In genomic region chr1:178220094-178220493, GRCh38 we compare ENCODE assay signal across 21 cellular contexts.
DNase-seq lines count a peak whose midpoint lies in the region; ATAC-seq, FAIRE-seq and TF ChIP-seq lines count a peak whose summit lies in the region.
"Had no signal": no experiment of that assay in that cellular context is flagged by ENCODE, and none has a peak within 500 bp of the region (broad histone marks: within the 10 kb centered on the region; RNA-seq: fewer than 3 reads in every experiment).

No MANE protein-coding gene starts in this region.

- no peak overlapping the region for H3K27ac Mint-ChIP-seq in stimulated activated naive B cell treated with anti-CD40 and anti-IgM and Interleukin-4, amounts not matched to agents 10 μg/mL and 1 μg/mL and 100 μg/mL, for 72 hours
- H3K27ac Mint-ChIP-seq: activated CD4-positive, alpha-beta memory T cell treated with anti-CD3 and anti-CD28 coated beads for 36 hours; CD8-positive, alpha-beta memory T cell; stimulated activated naive CD8-positive, alpha-beta T cell treated with anti-CD3 and anti-CD28 coated beads, Interleukin-15, amount 100 ng/mL, for 72 hours had no signal

- no peaks in the 10 kb centered on the region for H3K4me1 Mint-ChIP-seq in stimulated activated naive B cell treated with anti-CD40 and anti-IgM and Interleukin-4, amounts not matched to agents 10 μg/mL and 1 μg/mL and 100 μg/mL, for 72 hours
- H3K4me1 Mint-ChIP-seq: CD8-positive, alpha-beta memory T cell; central memory CD8-positive, alpha-beta T cell; stimulated activated naive CD8-positive, alpha-beta T cell treated with anti-CD3 and anti-CD28 coated beads, Interleukin-15, amount 100 ng/mL, for 72 hours had no signal

- TF ChIP-seq CTCF in PC-3 (conservative IDR thresholded peaks at IDR 0.05; ENCODE audit: low read depth, low read length) (no peak), choroid plexus epithelial cell (conservative IDR thresholded peaks at IDR 0.05; ENCODE audit: low read depth, low read length) (no peak)

- no peaks in the 10 kb centered on the region for H3K36me3 Mint-ChIP-seq in stimulated activated naive B cell treated with anti-CD40 and anti-IgM and Interleukin-4, amounts not matched to agents 10 μg/mL and 1 μg/mL and 100 μg/mL, for 72 hours
- H3K36me3 Mint-ChIP-seq: activated CD4-positive, alpha-beta memory T cell treated with anti-CD3 and anti-CD28 coated beads for 36 hours; CD8-positive, alpha-beta memory T cell had no signal

- no peak for TF ChIP-seq POLR2A in H54 (IDR thresholded peaks at IDR 0.05; ENCODE audit: low read depth, low read length)

- POLR2A ChIA-PET in PC-3 (lab: Charles Lee; ENCODE audit: unreplicated experiment) = no interaction called here

- no peaks in the 10 kb centered on the region for H3F3A ChIP-seq in PC-3 (ENCODE audit: low read length, unreplicated experiment)

- H3K79me2 ChIP-seq in PC-3 (ENCODE audit: low read length) = peaks cover 11% of the 10 kb centered on the region; the same call in 1 of the 2 replicates

- H2AFZ ChIP-seq in PC-3 (ENCODE audit: low read length) = no peak overlapping the region

- no peaks in the 10 kb centered on the region for H3K27me3 ChIP-seq in PC-3 (ENCODE audit: low read length)
- H3K27me3 ChIP-seq: esophagus muscularis mucosa, heart right ventricle, transverse colon had no signal

- no TSS peak for BruUV-seq in PC-3 (replicated peaks; lab: Mats Ljungman, UMichigan)

- no peak overlapping the region for H3K9ac ChIP-seq in PC-3 (ENCODE audit: low read length)

- H3K4me1 ChIP-seq in PC-3 (ENCODE audit: insufficient read depth, low read length) = peaks cover 13% of the 10 kb centered on the region; the same call in 1 of the 2 replicates
- H3K4me1 ChIP-seq: transverse colon had no signal

- H3K4me3 Mint-ChIP-seq in stimulated activated naive B cell treated with anti-CD40 and anti-IgM and Interleukin-4, amounts not matched to agents 10 μg/mL and 1 μg/mL and 100 μg/mL, for 72 hours = no peak overlapping the region
- H3K4me3 Mint-ChIP-seq: activated CD4-positive, alpha-beta memory T cell treated with anti-CD3 and anti-CD28 coated beads for 36 hours; CD8-positive, alpha-beta memory T cell; central memory CD8-positive, alpha-beta T cell; stimulated activated naive CD8-positive, alpha-beta T cell treated with anti-CD3 and anti-CD28 coated beads, Interleukin-15, amount 100 ng/mL, for 72 hours had no signal

- no peaks in the 10 kb centered on the region for H3K9me2 ChIP-seq in PC-3 (replicated peaks; ENCODE audit: low read length)

- no peaks in the 10 kb centered on the region for H3K36me3 ChIP-seq in PC-3 (ENCODE audit: low read depth, low read length)
- H3K36me3 ChIP-seq: esophagus muscularis mucosa, heart right ventricle, transverse colon had no signal

- no peak for FAIRE-seq in H54 (lab: Jason Lieb, UNC)

- no peak overlapping the region for H3K4me2 ChIP-seq in PC-3 (ENCODE audit: low read length)

- no peaks in the 10 kb centered on the region for H4K20me1 ChIP-seq in PC-3 (ENCODE audit: low read length)

- CTCF ChIA-PET in PC-3 (lab: Charles Lee) = no interaction called here

- peak; percentile 84 for ATAC-seq in PC-3
- ATAC-seq in stimulated activated naive B cell treated with anti-CD40 and anti-IgM and Interleukin-4, amounts not matched to agents 10 μg/mL and 1 μg/mL and 100 μg/mL, for 72 hours (replicated peaks) = no peak
- ATAC-seq: heart right ventricle; SK-N-SH treated with all-trans-retinoic acid at 6 μM for 48 hours; stimulated activated naive CD8-positive, alpha-beta T cell treated with anti-CD3 and anti-CD28 coated beads, Interleukin-15, amount 100 ng/mL, for 72 hours had no signal

- DNase-seq in H54 (ENCODE audit: insufficient read length, low spot score) = peak; percentile 3
- DNase-seq in PC-3 = peak; percentile 63
- peak; percentile 53 for DNase-seq in choroid plexus epithelial cell (ENCODE audit: low read depth)
- peak; percentile 33 for DNase-seq in kidney tubule cell (ENCODE audit: low spot score)
- DNase-seq in LoVo (ENCODE audit: low spot score) = no peak
- no peak for DNase-seq in DMS79 (lab: John Stamatoyannopoulos, UW)
- no peak for DNase-seq in stimulated activated naive B cell treated with anti-CD40 and anti-IgM and Interleukin-4, amounts not matched to agents 10 μg/mL and 1 μg/mL and 100 μg/mL, for 72 hours
- DNase-seq in stimulated activated CD4-positive, alpha-beta T cell treated with anti-CD3 and anti-CD28 coated beads, Interleukin-12 subunit alpha, Interleukin-12 subunit beta, amount 100 ng/mL, for 4 hours = no peak
- DNase-seq: activated CD4-positive, alpha-beta memory T cell treated with anti-CD3 and anti-CD28 coated beads for 36 hours; activated CD4-positive, CD25-positive, alpha-beta regulatory T cell; activated naive CD4-positive, alpha-beta T cell treated with Interleukin-2 at 50 U/mL for 16 hours; CD8-positive, alpha-beta memory T cell; DMS79 treated with DMSO at 0.1 percent for 48 hours; heart right ventricle; NCI-H774; stimulated activated CD4-positive, alpha-beta T cell treated with anti-CD3 and anti-CD28 coated beads, Interleukin-4, amount 100 ng/mL, for 24 hours; stimulated activated naive CD8-positive, alpha-beta T cell treated with anti-CD3 and anti-CD28 coated beads, Interleukin-15, amount 100 ng/mL, for 72 hours; transverse colon had no signal

- H3K4me3 ChIP-seq in PC-3 (ENCODE audit: low read length) (no peak overlapping the region), choroid plexus epithelial cell (ENCODE audit: low read depth, low read length) (no peak overlapping the region)
- H3K4me3 ChIP-seq: esophagus muscularis mucosa, heart right ventricle, transverse colon had no signal

- peaks cover 0 to 7% of the 10 kb centered on the region in 2 donors for H3K27me3 Mint-ChIP-seq in stimulated activated naive B cell treated with anti-CD40 and anti-IgM and Interleukin-4, amounts not matched to agents 10 μg/mL and 1 μg/mL and 100 μg/mL, for 72 hours
- H3K27me3 Mint-ChIP-seq: activated CD4-positive, alpha-beta memory T cell treated with anti-CD3 and anti-CD28 coated beads for 36 hours; CD8-positive, alpha-beta memory T cell; central memory CD8-positive, alpha-beta T cell; stimulated activated naive CD8-positive, alpha-beta T cell treated with anti-CD3 and anti-CD28 coated beads, Interleukin-15, amount 100 ng/mL, for 72 hours had no signal

- no peaks in the 10 kb centered on the region for H3K9me3 ChIP-seq in PC-3 (ENCODE audit: low read length)
- H3K9me3 ChIP-seq: esophagus muscularis mucosa, heart right ventricle, transverse colon had no signal

- H3K9me3 Mint-ChIP-seq in stimulated activated naive B cell treated with anti-CD40 and anti-IgM and Interleukin-4, amounts not matched to agents 10 μg/mL and 1 μg/mL and 100 μg/mL, for 72 hours = no peaks in the 10 kb centered on the region
- H3K9me3 Mint-ChIP-seq: activated CD4-positive, alpha-beta memory T cell treated with anti-CD3 and anti-CD28 coated beads for 36 hours had no signal

- intact Hi-C loops in PC-3 (cut with micrococcal nuclease) = no loop called here

- H3K27ac ChIP-seq in PC-3 (ENCODE audit: low read length) = peak overlapping the region; percentile 54
- H3K27ac ChIP-seq: esophagus muscularis mucosa, heart right ventricle, transverse colon had no signal

Comparison
In these comparisons a context has a peak if more than half of its experiments do, and no peak if none do; other contexts are left out.
1. DNase-seq: peak in H54 (single experiment), PC-3 (single experiment), choroid plexus epithelial cell (single experiment) and kidney tubule cell (single experiment); none in LoVo (single experiment), DMS79 (single experiment), stimulated activated naive B cell treated with anti-CD40 and anti-IgM and Interleukin-4, amounts not matched to agents 10 μg/mL and 1 μg/mL and 100 μg/mL, for 72 hours (single experiment) and stimulated activated CD4-positive, alpha-beta T cell treated with anti-CD3 and anti-CD28 coated beads, Interleukin-12 subunit alpha, Interleukin-12 subunit beta, amount 100 ng/mL, for 4 hours (single experiment).